Comparison of ENCODE assay signal across 1 cellular context in the genomic region with DNA sequence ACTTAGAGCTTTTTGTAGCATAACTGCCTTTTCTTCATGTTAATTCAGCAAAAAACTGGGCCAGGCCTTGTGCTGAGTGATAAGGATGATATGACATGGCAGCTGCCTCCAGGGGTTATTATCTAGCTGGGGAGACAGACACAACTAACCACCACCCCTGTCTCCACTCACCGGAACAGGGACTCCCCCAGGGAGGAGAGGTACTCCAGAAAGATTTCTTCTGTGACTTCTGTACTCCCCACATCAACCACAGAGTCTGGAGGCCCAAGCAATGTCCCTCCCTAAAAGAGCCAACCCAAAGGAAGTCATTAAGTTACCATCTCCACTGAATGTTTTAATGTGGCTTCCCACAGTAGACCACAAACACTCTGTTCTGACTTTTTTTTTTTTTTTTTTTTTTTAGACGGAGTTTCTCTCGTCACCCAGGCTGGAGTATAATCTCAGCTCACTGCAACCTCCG.
TF ChIP-seq lines count a peak whose summit lies in the region.

No MANE protein-coding gene starts in this region.

TF ChIP-seq in GM12878, 131 proteins besides CTCF, POLR2A, EP300 and RAD21 (continued from another document and continues in another):
- TF ChIP-seq E2F4 (IDR thresholded peaks at IDR 0.05; ENCODE audit: low read depth, low read length) (no peak), SPI1 (IDR thresholded peaks at IDR 0.05; ENCODE audit: borderline replicate concordance, insufficient read depth, low read depth, low read length) (peak; percentile 7; the same call in 1 of the 2 replicates), NFXL1 (IDR thresholded peaks at IDR 0.05; ENCODE audit: borderline replicate concordance) (no peak), TCF7 (IDR thresholded peaks at IDR 0.05; ENCODE audit: borderline replicate concordance) (peak; percentile 100), SUPT20H (IDR thresholded peaks at IDR 0.05; ENCODE audit: borderline replicate concordance, control insufficient read depth, low read depth, low read length) (no peak), SUZ12 (IDR thresholded peaks at IDR 0.05; ENCODE audit: unreplicated experiment) (no peak), IKZF1 (conservative IDR thresholded peaks at IDR 0.05) (peak; percentile 68; the same call in 1 of the 2 replicates), JUND (IDR thresholded peaks at IDR 0.05; ENCODE audit: low read depth, low read length) (no peak), ATF3 (IDR thresholded peaks at IDR 0.05; ENCODE audit: borderline replicate concordance, extremely low read depth, low read depth, low read length) (no peak), LARP7 (IDR thresholded peaks at IDR 0.05) (no peak), MYC (IDR thresholded peaks at IDR 0.05; ENCODE audit: insufficient read depth, insufficient read length, insufficient replicate concordance, low read length, severe bottlenecking) (no peak), BCL11A (IDR thresholded peaks at IDR 0.05; ENCODE audit: low read depth, low read length) (peak; percentile 78), ZNF217 (IDR thresholded peaks at IDR 0.05) (no peak), MEF2A (IDR thresholded peaks at IDR 0.05; ENCODE audit: insufficient read depth, low read depth, low read length) (peak; percentile 71), USF2 (IDR thresholded peaks at IDR 0.05; ENCODE audit: borderline replicate concordance, low read depth, low read length) (no peak), NR2C1 (IDR thresholded peaks at IDR 0.05) (no peak), ZNF592 (IDR thresholded peaks at IDR 0.05) (no peak), MAX (IDR thresholded peaks at IDR 0.05; ENCODE audit: low read depth, low read length) (no peak), KLF5 (IDR thresholded peaks at IDR 0.05; ENCODE audit: partially characterized antibody) (no peak), SREBF2 (IDR thresholded peaks at IDR 0.05; ENCODE audit: low read length) (no peak), PAX8 (IDR thresholded peaks at IDR 0.05) (no peak), BACH1 (IDR thresholded peaks at IDR 0.05; ENCODE audit: borderline replicate concordance) (no peak), POLR2AphosphoS2 (IDR thresholded peaks at IDR 0.05; ENCODE audit: low read depth, low read length) (no peak), ZBED1 (IDR thresholded peaks at IDR 0.05; ENCODE audit: borderline replicate concordance) (peak; percentile 92), RAD51 (IDR thresholded peaks at IDR 0.05) (peak; percentile 28; the same call in 1 of the 2 replicates), NR2C2 (IDR thresholded peaks at IDR 0.05; ENCODE audit: borderline replicate concordance, control insufficient read depth, insufficient read length, low read depth) (no peak), MTA2 (IDR thresholded peaks at IDR 0.05; ENCODE audit: low read depth) (peak; percentile 96), NFYA (IDR thresholded peaks at IDR 0.05; ENCODE audit: borderline replicate concordance, low read depth, low read length) (no peak), TCF3 (IDR thresholded peaks at IDR 0.05; ENCODE audit: borderline replicate concordance, insufficient read depth, low read depth, low read length) (no peak), MXI1 (IDR thresholded peaks at IDR 0.05; ENCODE audit: low read depth, low read length) (no peak), TARDBP (IDR thresholded peaks at IDR 0.05; ENCODE audit: borderline replicate concordance) (0 out of 2 replicates have a peak, but pooled peaks have one; percentile 34), DPF2 (IDR thresholded peaks at IDR 0.05) (0 out of 2 replicates have a peak, but pooled peaks have one; percentile 31), MYB (IDR thresholded peaks at IDR 0.05; ENCODE audit: borderline replicate concordance, low read depth, low read length) (no peak), YBX1 (IDR thresholded peaks at IDR 0.05) (no peak), RFX5 (IDR thresholded peaks at IDR 0.05; ENCODE audit: low read depth, low read length) (no peak), ZNF384 (IDR thresholded peaks at IDR 0.05; ENCODE audit: borderline replicate concordance, low read depth, low read length) (peak; percentile 95), SMARCA5 (IDR thresholded peaks at IDR 0.05) (no peak), ATF2 (IDR thresholded peaks at IDR 0.05; ENCODE audit: low read length) (peak; percentile 93)
- TF ChIP-seq, protein P1, sequence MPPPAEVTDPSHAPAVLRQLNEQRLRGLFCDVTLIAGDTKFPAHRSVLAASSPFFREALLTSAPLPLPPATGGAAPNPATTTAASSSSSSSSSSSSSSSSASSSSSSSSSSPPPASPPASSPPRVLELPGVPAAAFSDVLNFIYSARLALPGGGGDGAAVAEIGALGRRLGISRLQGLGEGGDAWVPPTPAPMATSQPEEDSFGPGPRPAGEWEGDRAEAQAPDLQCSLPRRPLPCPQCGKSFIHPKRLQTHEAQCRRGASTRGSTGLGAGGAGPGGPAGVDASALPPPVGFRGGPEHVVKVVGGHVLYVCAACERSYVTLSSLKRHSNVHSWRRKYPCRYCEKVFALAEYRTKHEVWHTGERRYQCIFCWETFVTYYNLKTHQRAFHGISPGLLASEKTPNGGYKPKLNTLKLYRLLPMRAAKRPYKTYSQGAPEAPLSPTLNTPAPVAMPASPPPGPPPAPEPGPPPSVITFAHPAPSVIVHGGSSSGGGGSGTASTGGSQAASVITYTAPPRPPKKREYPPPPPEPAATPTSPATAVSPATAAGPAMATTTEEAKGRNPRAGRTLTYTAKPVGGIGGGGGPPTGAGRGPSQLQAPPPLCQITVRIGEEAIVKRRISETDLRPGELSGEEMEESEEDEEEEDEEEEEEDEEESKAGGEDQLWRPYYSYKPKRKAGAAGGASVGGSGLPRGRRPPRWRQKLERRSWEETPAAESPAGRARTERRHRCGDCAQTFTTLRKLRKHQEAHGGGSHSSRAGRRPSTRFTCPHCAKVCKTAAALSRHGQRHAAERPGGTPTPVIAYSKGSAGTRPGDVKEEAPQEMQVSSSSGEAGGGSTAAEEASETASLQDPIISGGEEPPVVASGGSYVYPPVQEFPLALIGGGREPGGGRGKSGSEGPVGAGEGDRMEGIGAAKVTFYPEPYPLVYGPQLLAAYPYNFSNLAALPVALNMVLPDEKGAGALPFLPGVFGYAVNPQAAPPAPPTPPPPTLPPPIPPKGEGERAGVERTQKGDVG (CRISPR knock-in tag; IDR thresholded peaks at IDR 0.05) = no peak
- TF ChIP-seq, protein P2, sequence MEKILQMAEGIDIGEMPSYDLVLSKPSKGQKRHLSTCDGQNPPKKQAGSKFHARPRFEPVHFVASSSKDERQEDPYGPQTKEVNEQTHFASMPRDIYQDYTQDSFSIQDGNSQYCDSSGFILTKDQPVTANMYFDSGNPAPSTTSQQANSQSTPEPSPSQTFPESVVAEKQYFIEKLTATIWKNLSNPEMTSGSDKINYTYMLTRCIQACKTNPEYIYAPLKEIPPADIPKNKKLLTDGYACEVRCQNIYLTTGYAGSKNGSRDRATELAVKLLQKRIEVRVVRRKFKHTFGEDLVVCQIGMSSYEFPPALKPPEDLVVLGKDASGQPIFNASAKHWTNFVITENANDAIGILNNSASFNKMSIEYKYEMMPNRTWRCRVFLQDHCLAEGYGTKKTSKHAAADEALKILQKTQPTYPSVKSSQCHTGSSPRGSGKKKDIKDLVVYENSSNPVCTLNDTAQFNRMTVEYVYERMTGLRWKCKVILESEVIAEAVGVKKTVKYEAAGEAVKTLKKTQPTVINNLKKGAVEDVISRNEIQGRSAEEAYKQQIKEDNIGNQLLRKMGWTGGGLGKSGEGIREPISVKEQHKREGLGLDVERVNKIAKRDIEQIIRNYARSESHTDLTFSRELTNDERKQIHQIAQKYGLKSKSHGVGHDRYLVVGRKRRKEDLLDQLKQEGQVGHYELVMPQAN (conservative IDR thresholded peaks at IDR 0.05) = no peak
- TF ChIP-seq, protein P3, sequence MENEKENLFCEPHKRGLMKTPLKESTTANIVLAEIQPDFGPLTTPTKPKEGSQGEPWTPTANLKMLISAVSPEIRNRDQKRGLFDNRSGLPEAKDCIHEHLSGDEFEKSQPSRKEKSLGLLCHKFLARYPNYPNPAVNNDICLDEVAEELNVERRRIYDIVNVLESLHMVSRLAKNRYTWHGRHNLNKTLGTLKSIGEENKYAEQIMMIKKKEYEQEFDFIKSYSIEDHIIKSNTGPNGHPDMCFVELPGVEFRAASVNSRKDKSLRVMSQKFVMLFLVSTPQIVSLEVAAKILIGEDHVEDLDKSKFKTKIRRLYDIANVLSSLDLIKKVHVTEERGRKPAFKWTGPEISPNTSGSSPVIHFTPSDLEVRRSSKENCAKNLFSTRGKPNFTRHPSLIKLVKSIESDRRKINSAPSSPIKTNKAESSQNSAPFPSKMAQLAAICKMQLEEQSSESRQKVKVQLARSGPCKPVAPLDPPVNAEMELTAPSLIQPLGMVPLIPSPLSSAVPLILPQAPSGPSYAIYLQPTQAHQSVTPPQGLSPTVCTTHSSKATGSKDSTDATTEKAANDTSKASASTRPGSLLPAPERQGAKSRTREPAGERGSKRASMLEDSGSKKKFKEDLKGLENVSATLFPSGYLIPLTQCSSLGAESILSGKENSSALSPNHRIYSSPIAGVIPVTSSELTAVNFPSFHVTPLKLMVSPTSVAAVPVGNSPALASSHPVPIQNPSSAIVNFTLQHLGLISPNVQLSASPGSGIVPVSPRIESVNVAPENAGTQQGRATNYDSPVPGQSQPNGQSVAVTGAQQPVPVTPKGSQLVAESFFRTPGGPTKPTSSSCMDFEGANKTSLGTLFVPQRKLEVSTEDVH (IDR thresholded peaks at IDR 0.05; ENCODE audit: low read depth, partially characterized antibody) = no peak
- TF ChIP-seq, protein P4, sequence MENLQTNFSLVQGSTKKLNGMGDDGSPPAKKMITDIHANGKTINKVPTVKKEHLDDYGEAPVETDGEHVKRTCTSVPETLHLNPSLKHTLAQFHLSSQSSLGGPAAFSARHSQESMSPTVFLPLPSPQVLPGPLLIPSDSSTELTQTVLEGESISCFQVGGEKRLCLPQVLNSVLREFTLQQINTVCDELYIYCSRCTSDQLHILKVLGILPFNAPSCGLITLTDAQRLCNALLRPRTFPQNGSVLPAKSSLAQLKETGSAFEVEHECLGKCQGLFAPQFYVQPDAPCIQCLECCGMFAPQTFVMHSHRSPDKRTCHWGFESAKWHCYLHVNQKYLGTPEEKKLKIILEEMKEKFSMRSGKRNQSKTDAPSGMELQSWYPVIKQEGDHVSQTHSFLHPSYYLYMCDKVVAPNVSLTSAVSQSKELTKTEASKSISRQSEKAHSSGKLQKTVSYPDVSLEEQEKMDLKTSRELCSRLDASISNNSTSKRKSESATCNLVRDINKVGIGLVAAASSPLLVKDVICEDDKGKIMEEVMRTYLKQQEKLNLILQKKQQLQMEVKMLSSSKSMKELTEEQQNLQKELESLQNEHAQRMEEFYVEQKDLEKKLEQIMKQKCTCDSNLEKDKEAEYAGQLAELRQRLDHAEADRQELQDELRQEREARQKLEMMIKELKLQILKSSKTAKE (IDR thresholded peaks at IDR 0.05; ENCODE audit: low read depth, poor library complexity, severe bottlenecking) = peak; percentile 99
